In genomic region chr9:6805532-6805931, GRCh38 we compare ENCODE assay signal across 13 cellular contexts. TPM values are rescaled to one million over a fixed set of nuclear protein-coding genes. Genes with fewer than 3 reads are reported as not detected.
DNase-seq lines count a peak whose midpoint lies in the region; ATAC-seq and TF ChIP-seq lines count a peak whose summit lies in the region.
"Had no signal": no experiment of that assay in that cellular context is flagged by ENCODE, and none has a peak within 500 bp of the region (broad histone marks: within the 10 kb centered on the region; RNA-seq: fewer than 3 reads in every experiment).

No MANE protein-coding gene starts in this region.

- H3K9me3 ChIP-seq in IMR-90 (ENCODE audit: control insufficient read depth, insufficient read depth, low read length), result no peaks in the 10 kb centered on the region
- H3K9me3 ChIP-seq: esophagus squamous epithelium had no signal

- no peak overlapping the region for H3K9ac ChIP-seq in IMR-90 (ENCODE audit: low read depth, low read length)

- no peak overlapping the region for H2AFZ ChIP-seq in IMR-90 (replicated peaks; ENCODE audit: low read length, poor library complexity)

- H3K9me1 ChIP-seq in IMR-90 (ENCODE audit: insufficient read depth, low read length), result no peaks in the 10 kb centered on the region; the same call in 1 of the 2 replicates

- peak; percentile 10 for DNase-seq in ACHN
- DNase-seq in IMR-90, result peak; percentile 80
- peak; percentile 84 for DNase-seq in cerebellum (ENCODE audit: low spot score)
- peak; percentile 57 for DNase-seq in inferior parietal cortex (ENCODE audit: extremely low spot score)
- no peak for DNase-seq in natural killer cell
- DNase-seq in activated CD4-positive, alpha-beta T cell treated with anti-CD3 and anti-CD28 coated beads, Interleukin-2, amount 50 U/mL, for 1 hour, result no peak
- DNase-seq: AML-193, esophagus squamous epithelium, mesendoderm, NCI-H774 had no signal

- WGBS in IMR-90 (ENCODE audit: extremely low coverage in 2 of 2, insufficient read length in 1 of 2), 2 experiments, result no CpG with 5 or more reads among the region's 1 CpG

- no peak overlapping the region for H2BK15ac ChIP-seq in IMR-90 (ENCODE audit: low read depth, low read length)

- no peak overlapping the region for H3K23ac ChIP-seq in IMR-90 (ENCODE audit: low read depth, low read length)

- no peaks in the 10 kb centered on the region for H3K4me1 ChIP-seq in IMR-90 (ENCODE audit: control insufficient read depth, insufficient read depth, low read length)
- H3K4me1 ChIP-seq: esophagus squamous epithelium had no signal

- no peak overlapping the region for H3K18ac ChIP-seq in IMR-90 (ENCODE audit: low read depth, low read length)

- no peak overlapping the region for H2BK120ac ChIP-seq in IMR-90 (ENCODE audit: low read depth, low read length)

- dilution Hi-C loops in IMR-90 (cut with HindIII; ENCODE audit: low sequenced_read_pairs, unreplicated experiment), result no loop called here

- no peak overlapping the region for H3K14ac ChIP-seq in IMR-90 (replicated peaks; ENCODE audit: low read depth, low read length)

- H3K4me3 ChIP-seq in IMR-90 (ENCODE audit: insufficient read depth, low read depth, low read length), result no peak overlapping the region
- H3K4me3 ChIP-seq: esophagus squamous epithelium had no signal

- TF ChIP-seq POLR2A in IMR-90 (IDR thresholded peaks at IDR 0.05; ENCODE audit: low read depth, low read length), result no peak

- H2AK5ac ChIP-seq in IMR-90 (ENCODE audit: low read depth, low read length), result no peak overlapping the region

- H3K4me1 Mint-ChIP-seq in natural killer cell, result peaks cover 0 to 5% of the 10 kb centered on the region in 2 donors

- no peak overlapping the region for H2AK9ac ChIP-seq in IMR-90 (replicated peaks; ENCODE audit: low read depth, low read length, poor library complexity)

- TF ChIP-seq RAD21 in IMR-90 (IDR thresholded peaks at IDR 0.05; ENCODE audit: low read length), result no peak

- H3K56ac ChIP-seq in IMR-90 (ENCODE audit: extremely low read depth, insufficient read depth, low read length), result no peak overlapping the region

- H3K27me3 Mint-ChIP-seq in natural killer cell (ENCODE audit: low read depth in 2 of 2), result no peaks in the 10 kb centered on the region

- no peak overlapping the region for H2BK20ac ChIP-seq in IMR-90 (ENCODE audit: low read depth, low read length)

- POLR2A ChIA-PET in IMR-90 (lab: Charles Lee; ENCODE audit: unreplicated experiment), result no interaction called here

- no peak overlapping the region for H4K5ac ChIP-seq in IMR-90 (ENCODE audit: low read depth, low read length)

- H3K4ac ChIP-seq in IMR-90 (ENCODE audit: low read depth, low read length), result no peak overlapping the region

- H3K4me2 ChIP-seq in IMR-90 (ENCODE audit: low read depth, low read length), result no peak overlapping the region

- no peaks in the 10 kb centered on the region for H3K9me3 Mint-ChIP-seq in natural killer cell
- H3K9me3 Mint-ChIP-seq: T-helper 1 cell treated with Interleukin-12 subunit alpha and Interleukin-12 subunit beta and Interleukin-4 antibody, amounts not matched to agents 30 μg/mL and 1 μg/mL, for 36 hours had no signal

- H3K27ac Mint-ChIP-seq in natural killer cell, result peak overlapping the region in 1 of 2 donors; percentile 23
- H3K27ac Mint-ChIP-seq: T-helper 1 cell treated with Interleukin-12 subunit alpha and Interleukin-12 subunit beta and Interleukin-4 antibody, amounts not matched to agents 30 μg/mL and 1 μg/mL, for 36 hours had no signal

- no peak for TF ChIP-seq CTCF in IMR-90 (conservative IDR thresholded peaks at IDR 0.05; ENCODE audit: low read depth, low read length)
- TF ChIP-seq CTCF in natural killer cell (IDR thresholded peaks at IDR 0.05), result no peak

- intact Hi-C loops in IMR-90 (cut with micrococcal nuclease), result no loop called here
- intact Hi-C loops in natural killer cell (cut with micrococcal nuclease), result no loop called here

- no peak overlapping the region for H2BK5ac ChIP-seq in IMR-90 (ENCODE audit: low read depth, low read length, poor library complexity, severe bottlenecking)

- peaks cover 2% of the 10 kb centered on the region; the same call in 1 of the 2 replicates for H3K36me3 ChIP-seq in IMR-90 (ENCODE audit: control insufficient read depth, insufficient read depth, low read length)

- CTCF ChIA-PET in IMR-90 (lab: Yijun Ruan, JAX), result interaction anchor here (0.7 kb wide), 1 partner anchor 8 kb away, joined by 3 read pairs; no protein-coding TSS in a partner anchor

- no peak overlapping the region for H3K27ac ChIP-seq in IMR-90 (ENCODE audit: insufficient read depth, low read length)
- H3K27ac ChIP-seq: esophagus squamous epithelium had no signal

- H4K91ac ChIP-seq in IMR-90 (ENCODE audit: insufficient read depth, low read depth, low read length), result no peak overlapping the region

- no peak overlapping the region for H4K8ac ChIP-seq in IMR-90 (ENCODE audit: low read depth in 2 of 2, low read length in 2 of 2)

- H3K79me1 ChIP-seq in IMR-90 (ENCODE audit: low read depth in 1 of 2, low read length in 2 of 2), result peaks cover 8 to 9% of the 10 kb centered on the region in 2 experiments; a peak in 3 of 4 replicates

- no peak overlapping the region for H3K4me3 Mint-ChIP-seq in natural killer cell
- H3K4me3 Mint-ChIP-seq: T-helper 1 cell treated with Interleukin-12 subunit alpha and Interleukin-12 subunit beta and Interleukin-4 antibody, amounts not matched to agents 30 μg/mL and 1 μg/mL, for 36 hours had no signal

- BruUV-seq in IMR-90 (replicated peaks; lab: Mats Ljungman, UMichigan), result no TSS peak

- no peaks in the 10 kb centered on the region for H3K36me3 Mint-ChIP-seq in natural killer cell

- ATAC-seq in IMR-90 (ENCODE audit: low read depth) (peak; percentile 75), HG03439 (IDR thresholded peaks at IDR 0.05; ENCODE audit: unreplicated experiment) (no peak), natural killer cell (no peak), HG03469 (IDR thresholded peaks at IDR 0.05; ENCODE audit: unreplicated experiment) (no peak)

- no peaks in the 10 kb centered on the region for H4K20me1 ChIP-seq in IMR-90 (ENCODE audit: insufficient read depth, low read length)

- in situ Hi-C loops in ACHN (cut with HindIII; ENCODE audit: low pct_ligation_motif_present, low pct_unique_long_range_greater_than_20kb, low sequenced_read_pairs) (no loop called here), IMR-90 (cut with MboI; ENCODE audit: low sequenced_read_pairs) (no loop called here)

- no peaks in the 10 kb centered on the region for H3K27me3 ChIP-seq in IMR-90 (ENCODE audit: control insufficient read depth, insufficient read depth, low read length)
- H3K27me3 ChIP-seq: esophagus squamous epithelium had no signal

TF ChIP-seq in IMR-90, 13 proteins besides CTCF, POLR2A, EP300 and RAD21:
- no peak for TF ChIP-seq SMC3 (IDR thresholded peaks at IDR 0.05; ENCODE audit: low read depth, low read length)
- TF ChIP-seq MAZ (IDR thresholded peaks at IDR 0.05; ENCODE audit: borderline replicate concordance, low read depth, low read length), result no peak
- TF ChIP-seq NFE2L2 (IDR thresholded peaks at IDR 0.05; ENCODE audit: low read depth, low read length), result no peak
- no peak for TF ChIP-seq RCOR1 (IDR thresholded peaks at IDR 0.05; ENCODE audit: insufficient replicate concordance, low read length)
- TF ChIP-seq RFX5 (IDR thresholded peaks at IDR 0.05; ENCODE audit: low read depth, low read length), result no peak
- TF ChIP-seq CEBPB (IDR thresholded peaks at IDR 0.05; ENCODE audit: low read depth, low read length), result no peak
- TF ChIP-seq FOS (IDR thresholded peaks at IDR 0.05; ENCODE audit: low read depth, low read length), result no peak
- no peak for TF ChIP-seq MXI1 (IDR thresholded peaks at IDR 0.05; ENCODE audit: borderline replicate concordance, low read depth, low read length)
- TF ChIP-seq MAFK (IDR thresholded peaks at IDR 0.05; ENCODE audit: low read depth, low read length), result no peak
- TF ChIP-seq, protein P1, sequence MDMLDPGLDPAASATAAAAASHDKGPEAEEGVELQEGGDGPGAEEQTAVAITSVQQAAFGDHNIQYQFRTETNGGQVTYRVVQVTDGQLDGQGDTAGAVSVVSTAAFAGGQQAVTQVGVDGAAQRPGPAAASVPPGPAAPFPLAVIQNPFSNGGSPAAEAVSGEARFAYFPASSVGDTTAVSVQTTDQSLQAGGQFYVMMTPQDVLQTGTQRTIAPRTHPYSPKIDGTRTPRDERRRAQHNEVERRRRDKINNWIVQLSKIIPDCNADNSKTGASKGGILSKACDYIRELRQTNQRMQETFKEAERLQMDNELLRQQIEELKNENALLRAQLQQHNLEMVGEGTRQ (IDR thresholded peaks at IDR 0.05; ENCODE audit: low read depth, low read length), result no peak
- no peak for TF ChIP-seq BHLHE40 (IDR thresholded peaks at IDR 0.05; ENCODE audit: low read depth, low read length)
- no peak for TF ChIP-seq CHD1 (IDR thresholded peaks at IDR 0.05; ENCODE audit: low read depth, low read length)
- TF ChIP-seq ELK1 (IDR thresholded peaks at IDR 0.05; ENCODE audit: borderline replicate concordance, low read depth, low read length), result no peak

RNA-seq across cellular contexts. Expression of gene KDM4C, which starts 47.8 kb away (rescaled TPM):
- 23.8 and 26.7 TPM in 2 replicates for total RNA-seq in IMR-90 (2012; rRNA removed)
- 11.3 and 11.8 TPM in 2 replicates for polyA plus RNA-seq in IMR-90 (2012; rRNA removed)
- polyA plus RNA-seq in IMR-90 (2012; cell fraction: cytosol; rRNA removed), result 3.0 and 4.4 TPM in 2 replicates
- 14.3 and 56.7 TPM in 2 replicates for polyA plus RNA-seq in IMR-90 (2012; cell fraction: nucleus; rRNA removed; ENCODE audit: low replicate concordance)
- 61.5 TPM for total RNA-seq in cerebellum
- total RNA-seq in natural killer cell, result 100 to 1,000 TPM; 115 to 137 (median 116) TPM

Comparison
In these comparisons a context has a peak if more than half of its experiments do, and no peak if none do; other contexts are left out.
1. DNase-seq: peak in ACHN (single experiment), IMR-90 (single experiment), cerebellum (single experiment) and inferior parietal cortex (single experiment); none in natural killer cell (single experiment) and activated CD4-positive, alpha-beta T cell treated with anti-CD3 and anti-CD28 coated beads, Interleukin-2, amount 50 U/mL, for 1 hour (single experiment).